In the genomic region with DNA sequence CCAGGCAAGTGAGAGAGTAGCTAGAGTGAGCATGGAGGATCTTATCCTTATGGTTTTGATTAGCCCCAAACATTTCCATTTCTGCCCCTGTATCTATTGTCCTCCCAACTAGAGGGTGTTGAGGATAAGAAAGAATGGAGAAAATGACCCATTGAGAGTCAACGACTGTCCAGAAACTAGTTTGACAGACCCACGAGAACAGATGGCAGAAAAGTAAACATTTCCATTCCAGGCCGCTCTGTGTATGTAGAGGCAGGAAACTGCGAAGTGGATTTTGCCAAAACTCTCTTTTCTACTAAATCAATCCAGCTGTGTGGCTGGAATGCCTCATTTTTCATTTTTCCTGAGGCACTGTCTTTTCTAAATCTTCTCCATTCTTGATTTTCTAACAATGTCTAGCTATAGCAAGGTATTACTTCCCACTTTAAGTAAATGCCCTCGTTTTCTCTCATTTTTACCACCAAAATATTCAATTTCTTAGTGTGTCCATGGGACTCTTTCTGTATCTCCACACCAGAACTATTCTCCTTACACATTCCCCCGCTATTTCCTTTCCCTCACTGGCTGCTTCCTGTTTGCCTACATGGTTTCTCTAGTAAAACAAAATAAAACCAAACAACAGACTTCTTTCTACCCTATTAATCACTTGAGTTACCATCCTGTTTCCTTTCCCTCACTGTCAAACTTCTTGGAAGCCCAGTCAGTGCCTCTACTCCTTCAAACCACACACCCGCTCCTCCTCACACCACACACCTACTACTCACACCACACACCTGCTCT, we compare ENCODE assay signal across 2 cellular contexts.
A peak's percentile ranks its signal among the peaks of the same experiment; 100 is the strongest.
TF ChIP-seq lines count a peak whose summit lies in the region.

No MANE protein-coding gene starts in this region.

TF ChIP-seq in HEK293, 187 proteins besides CTCF, POLR2A, EP300 and RAD21:
- TF ChIP-seq ZNF248 (tag by site-specific recombination; IDR thresholded peaks at IDR 0.05) (no peak), ZNF169 (tag by site-specific recombination; IDR thresholded peaks at IDR 0.05) (no peak)
- TF ChIP-seq, protein P1, sequence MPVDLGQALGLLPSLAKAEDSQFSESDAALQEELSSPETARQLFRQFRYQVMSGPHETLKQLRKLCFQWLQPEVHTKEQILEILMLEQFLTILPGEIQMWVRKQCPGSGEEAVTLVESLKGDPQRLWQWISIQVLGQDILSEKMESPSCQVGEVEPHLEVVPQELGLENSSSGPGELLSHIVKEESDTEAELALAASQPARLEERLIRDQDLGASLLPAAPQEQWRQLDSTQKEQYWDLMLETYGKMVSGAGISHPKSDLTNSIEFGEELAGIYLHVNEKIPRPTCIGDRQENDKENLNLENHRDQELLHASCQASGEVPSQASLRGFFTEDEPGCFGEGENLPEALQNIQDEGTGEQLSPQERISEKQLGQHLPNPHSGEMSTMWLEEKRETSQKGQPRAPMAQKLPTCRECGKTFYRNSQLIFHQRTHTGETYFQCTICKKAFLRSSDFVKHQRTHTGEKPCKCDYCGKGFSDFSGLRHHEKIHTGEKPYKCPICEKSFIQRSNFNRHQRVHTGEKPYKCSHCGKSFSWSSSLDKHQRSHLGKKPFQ (tag by site-specific recombination; IDR thresholded peaks at IDR 0.05) = 0 out of 2 replicates have a peak, but pooled peaks have one; percentile 19

TF ChIP-seq in K562, 482 proteins besides CTCF, POLR2A, EP300 and RAD21:
- TF ChIP-seq ZNF79 (CRISPR knock-in tag; IDR thresholded peaks at IDR 0.05; ENCODE audit: low read depth) (0 out of 2 replicates have a peak, but pooled peaks have one; percentile 46), ZNF224 (CRISPR knock-in tag; IDR thresholded peaks at IDR 0.05) (no peak)
